ENCODE assay signal across 19 cellular contexts in the genomic region with DNA sequence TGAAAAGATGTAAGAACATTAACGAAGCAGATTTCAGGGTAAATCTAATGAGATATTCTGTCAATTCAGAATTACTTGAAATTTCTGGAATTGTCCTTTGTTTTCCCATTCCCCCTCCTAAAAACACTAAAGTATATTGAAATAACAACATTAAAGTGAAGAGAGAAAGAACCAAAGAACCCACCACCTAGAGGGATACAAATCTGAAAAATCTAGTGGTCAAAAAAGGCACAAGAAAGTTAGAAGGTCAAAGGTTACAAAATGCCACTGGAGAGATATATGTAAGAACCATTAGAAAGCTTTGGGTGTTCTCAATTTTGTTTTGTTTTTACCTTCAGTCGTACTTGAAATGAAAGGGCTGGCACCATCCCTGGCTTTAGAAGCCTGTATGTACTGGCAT. TPM values are rescaled to one million over a fixed set of nuclear protein-coding genes. Genes with fewer than 3 reads are reported as not detected.
DNase-seq lines count a peak whose midpoint lies in the region; ATAC-seq, FAIRE-seq and TF ChIP-seq lines count a peak whose summit lies in the region.
"Had no signal": no experiment of that assay in that cellular context is flagged by ENCODE, and none has a peak within 500 bp of the region (broad histone marks: within the 10 kb centered on the region; RNA-seq: fewer than 3 reads in every experiment).

No MANE protein-coding gene starts in this region.

- CTCF ChIA-PET in SK-N-SH (lab: Yijun Ruan, JAX) = no interaction called here

- H3K9ac ChIP-seq in SK-N-SH (no peak overlapping the region), astrocyte (ENCODE audit: low read length) (no peak overlapping the region), smooth muscle cell (ENCODE audit: low read depth) (peak overlapping the region; percentile 61)

- H3K9me2 ChIP-seq in SK-N-SH = no peaks in the 10 kb centered on the region

- POLR2A ChIA-PET in SK-N-SH (lab: Yijun Ruan, JAX) = no interaction called here

- H2AFZ ChIP-seq in SK-N-SH (ENCODE audit: low read depth) (no peak overlapping the region), astrocyte (ENCODE audit: low read depth, low read length) (no peak overlapping the region), smooth muscle cell (ENCODE audit: low read depth) (no peak overlapping the region)

- peaks cover 50% of the 10 kb centered on the region for H4K20me1 ChIP-seq in SK-N-SH (ENCODE audit: insufficient read depth)
- H4K20me1 ChIP-seq in astrocyte (ENCODE audit: insufficient read depth, low read length) = peaks cover 43% of the 10 kb centered on the region
- H4K20me1 ChIP-seq in smooth muscle cell (ENCODE audit: low read depth) = peaks cover 91% of the 10 kb centered on the region

- H3F3A ChIP-seq in SK-N-SH (replicated peaks; ENCODE audit: insufficient read depth) = peaks cover 7% of the 10 kb centered on the region
- H3F3A ChIP-seq in smooth muscle cell (ENCODE audit: low read depth) = peaks cover 4% of the 10 kb centered on the region

- DNase-seq in SK-N-SH = no peak
- no peak for DNase-seq in astrocyte (ENCODE audit: low read depth)
- DNase-seq in inferior parietal cortex (ENCODE audit: extremely low spot score) = peak; percentile 7
- DNase-seq in smooth muscle cell (lab: John Stamatoyannopoulos, UW; ENCODE audit: unreplicated experiment) = no peak
- no peak for DNase-seq in cerebellar nuclear complex (lab: John Stamatoyannopoulos, UW)
- no peak for DNase-seq in NAMALWA (ENCODE audit: low spot score)
- DNase-seq in natural killer cell = no peak
- DNase-seq: DMS 273 treated with DMSO at 0.1 percent for 48 hours; DND-41; MM.1S; NCI-H1092 treated with DMSO at 0.1 percent for 48 hours; NK-92 treated with Interleukin-12 subunit alpha and Interleukin-12 subunit beta, amount 100 ng/mL, for 24 hours had no signal

- peaks cover 65% of the 10 kb centered on the region for H3K4me1 Mint-ChIP-seq in astrocyte (ENCODE audit: low read depth, unreplicated experiment)
- peaks cover 12 to 18% of the 10 kb centered on the region in 2 donors for H3K4me1 Mint-ChIP-seq in natural killer cell

- no peaks in the 10 kb centered on the region for H3K27me3 ChIP-seq in SK-N-SH (ENCODE audit: insufficient read depth)
- no peaks in the 10 kb centered on the region for H3K27me3 ChIP-seq in astrocyte (ENCODE audit: insufficient read depth, low read length)
- H3K27me3 ChIP-seq in smooth muscle cell (ENCODE audit: low read depth) = no peaks in the 10 kb centered on the region

- H3K27ac ChIP-seq in SK-N-SH (ENCODE audit: low read depth in 2 of 2, low read length in 1 of 2) (peak overlapping the region; percentile 25 to 73; a peak in 2 of 4 replicates), astrocyte (ENCODE audit: low read depth, low read length) (peak overlapping the region; percentile 50), smooth muscle cell (ENCODE audit: low read depth) (peak overlapping the region; percentile 90)
- H3K27ac ChIP-seq: 22Rv1 had no signal

- TF ChIP-seq EP300 in SK-N-SH (IDR thresholded peaks at IDR 0.05; ENCODE audit: borderline replicate concordance in 1 of 2, low read depth in 1 of 2, low read length in 1 of 2) = no peak

- peaks cover 82% of the 10 kb centered on the region for H3K79me2 ChIP-seq in SK-N-SH (ENCODE audit: insufficient read depth)
- H3K79me2 ChIP-seq in astrocyte (ENCODE audit: insufficient read depth, low read length) = peaks cover 72% of the 10 kb centered on the region
- peaks cover 70% of the 10 kb centered on the region for H3K79me2 ChIP-seq in smooth muscle cell (ENCODE audit: low read depth)

- H3K4me3 ChIP-seq in SK-N-SH (ENCODE audit: low read depth in 2 of 2, low read length in 1 of 2) (no peak overlapping the region), astrocyte (ENCODE audit: insufficient read depth, low read depth, low read length) (no peak overlapping the region), smooth muscle cell (no peak overlapping the region)
- H3K4me3 ChIP-seq: HAP-1 had no signal

- ATAC-seq in SK-N-SH treated with all-trans-retinoic acid at 6 μM for 48 hours (no peak), natural killer cell (no peak)
- ATAC-seq: Right ventricle myocardium inferior had no signal

- TF ChIP-seq CTCF in SK-N-SH (IDR thresholded peaks at IDR 0.05) = no peak
- TF ChIP-seq CTCF in astrocyte (IDR thresholded peaks at IDR 0.05; ENCODE audit: insufficient read depth, low read depth, low read length) = no peak
- no peak for TF ChIP-seq CTCF in smooth muscle cell (IDR thresholded peaks at IDR 0.05; ENCODE audit: borderline replicate concordance, insufficient read depth, poor library complexity, severe bottlenecking)
- TF ChIP-seq CTCF in natural killer cell (IDR thresholded peaks at IDR 0.05) = no peak

- intact Hi-C loops in natural killer cell (cut with micrococcal nuclease) = no loop called here

- H3K9me3 ChIP-seq in SK-N-SH (no peaks in the 10 kb centered on the region), astrocyte (ENCODE audit: insufficient read depth, low read depth, low read length) (no peaks in the 10 kb centered on the region), smooth muscle cell (replicated peaks; ENCODE audit: low read depth) (no peaks in the 10 kb centered on the region)
- H3K9me3 ChIP-seq: HAP-1 had no signal

- 94% methylated on average over 2 of the region's 2 CpGs for whole genome bisulfite sequencing in SK-N-SH (ENCODE audit: low lambda C conversion rate)
- whole genome bisulfite sequencing in smooth muscle cell (ENCODE audit: low lambda C conversion rate) = 89% methylated on average over 2 of the region's 2 CpGs

- peaks cover 2 to 17% of the 10 kb centered on the region in 2 experiments; a peak in 2 of 4 replicates for H3K4me1 ChIP-seq in SK-N-SH (ENCODE audit: control insufficient read depth in 1 of 2, insufficient read depth in 2 of 2, low read depth in 1 of 2, low read length in 1 of 2)
- H3K4me1 ChIP-seq in astrocyte (ENCODE audit: insufficient read depth, low read length) = peaks cover 26% of the 10 kb centered on the region
- H3K4me1 ChIP-seq in smooth muscle cell (ENCODE audit: low read depth) = peaks cover 37% of the 10 kb centered on the region

- H3K27me3 Mint-ChIP-seq in astrocyte (ENCODE audit: low read depth, unreplicated experiment) (no peaks in the 10 kb centered on the region), natural killer cell (ENCODE audit: low read depth in 2 of 2) (no peaks in the 10 kb centered on the region)
- H3K27me3 Mint-ChIP-seq: B cell, IgD-negative memory B cell had no signal

- H3K36me3 ChIP-seq in SK-N-SH (replicated peaks in 1 of 2; ENCODE audit: control insufficient read depth in 1 of 2, insufficient read depth in 2 of 2, low read length in 1 of 2) = peaks cover 16 to 17% of the 10 kb centered on the region in 2 experiments
- H3K36me3 ChIP-seq in astrocyte (ENCODE audit: insufficient read depth, low read length) = peaks cover 12% of the 10 kb centered on the region
- H3K36me3 ChIP-seq in smooth muscle cell (ENCODE audit: low read depth) = no peaks in the 10 kb centered on the region

- H3K4me3 Mint-ChIP-seq in astrocyte (ENCODE audit: unreplicated experiment) (no peak overlapping the region), natural killer cell (no peak overlapping the region)
- H3K4me3 Mint-ChIP-seq: B cell, IgD-negative memory B cell had no signal

- FAIRE-seq in astrocyte (lab: Jason Lieb, UNC) = no peak
- FAIRE-seq: HTR-8/SVneo had no signal

- H3K36me3 Mint-ChIP-seq in astrocyte (ENCODE audit: low read depth, unreplicated experiment) (peaks cover 14% of the 10 kb centered on the region), natural killer cell (no peaks in the 10 kb centered on the region)

- TF ChIP-seq RAD21 in SK-N-SH (IDR thresholded peaks at IDR 0.05; ENCODE audit: low read length) = no peak

- no peaks in the 10 kb centered on the region for H3K9me3 Mint-ChIP-seq in astrocyte (ENCODE audit: unreplicated experiment)
- H3K9me3 Mint-ChIP-seq in natural killer cell = no peaks in the 10 kb centered on the region
- H3K9me3 Mint-ChIP-seq: IgD-negative memory B cell had no signal

- H3K27ac Mint-ChIP-seq in astrocyte (ENCODE audit: unreplicated experiment) (peak overlapping the region; percentile 94), natural killer cell (no peak overlapping the region)
- H3K27ac Mint-ChIP-seq: B cell, IgD-negative memory B cell had no signal

- H3K4me2 ChIP-seq in SK-N-SH (peak overlapping the region; percentile 10; the same call in 1 of the 2 replicates), astrocyte (ENCODE audit: low read length) (no peak overlapping the region), smooth muscle cell (peak overlapping the region; percentile 70)

TF ChIP-seq in SK-N-SH, 30 proteins besides CTCF, POLR2A, EP300 and RAD21 (continues in another document):
- no peak for TF ChIP-seq RFX5 (IDR thresholded peaks at IDR 0.05; ENCODE audit: low read length)
- no peak for TF ChIP-seq RCOR1 (IDR thresholded peaks at IDR 0.05; ENCODE audit: low read length)
- TF ChIP-seq CHD2 (IDR thresholded peaks at IDR 0.05; ENCODE audit: low read length, partially characterized antibody) = no peak
- TF ChIP-seq FOXJ3 (CRISPR knock-in tag; IDR thresholded peaks at IDR 0.05) = no peak

TF ChIP-seq in SK-N-SH treated with all-trans-retinoic acid at 6 μM for 48 hours, 23 proteins besides CTCF, POLR2A, EP300 and RAD21 (continues in another document):
- TF ChIP-seq PPARA (CRISPR knock-in tag; IDR thresholded peaks at IDR 0.05; ENCODE audit: borderline replicate concordance) (no peak), SNAI2 (CRISPR knock-in tag; IDR thresholded peaks at IDR 0.05) (no peak), ZNF565 (CRISPR knock-in tag; conservative IDR thresholded peaks at IDR 0.05; ENCODE audit: low read depth) (no peak), BACH2 (CRISPR knock-in tag; IDR thresholded peaks at IDR 0.05; ENCODE audit: borderline replicate concordance) (no peak)
- TF ChIP-seq, protein P1, sequence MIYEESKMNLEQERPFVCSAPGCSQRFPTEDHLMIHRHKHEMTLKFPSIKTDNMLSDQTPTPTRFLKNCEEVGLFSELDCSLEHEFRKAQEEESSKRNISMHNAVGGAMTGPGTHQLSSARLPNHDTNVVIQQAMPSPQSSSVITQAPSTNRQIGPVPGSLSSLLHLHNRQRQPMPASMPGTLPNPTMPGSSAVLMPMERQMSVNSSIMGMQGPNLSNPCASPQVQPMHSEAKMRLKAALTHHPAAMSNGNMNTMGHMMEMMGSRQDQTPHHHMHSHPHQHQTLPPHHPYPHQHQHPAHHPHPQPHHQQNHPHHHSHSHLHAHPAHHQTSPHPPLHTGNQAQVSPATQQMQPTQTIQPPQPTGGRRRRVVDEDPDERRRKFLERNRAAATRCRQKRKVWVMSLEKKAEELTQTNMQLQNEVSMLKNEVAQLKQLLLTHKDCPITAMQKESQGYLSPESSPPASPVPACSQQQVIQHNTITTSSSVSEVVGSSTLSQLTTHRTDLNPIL (CRISPR knock-in tag; IDR thresholded peaks at IDR 0.05; ENCODE audit: low read depth) = no peak

RNA-seq across cellular contexts. Expression of a gene that starts 57.9 kb away (rescaled TPM):
- 110 and 124 TPM in 2 replicates for polyA plus RNA-seq in SK-N-SH (2012; rRNA removed)
- 64.2 and 87.4 TPM in 2 replicates for polyA plus RNA-seq in SK-N-SH (2012; cell fraction: cytosol; rRNA removed)
- 126 and 164 TPM in 2 replicates for polyA plus RNA-seq in SK-N-SH (2012; cell fraction: nucleus; rRNA removed)
- 147 and 156 TPM in 2 replicates for total RNA-seq in astrocyte
- 66.1 and 81.7 TPM in 2 replicates for total RNA-seq in smooth muscle cell
- polyA plus RNA-seq in smooth muscle cell = 40.2 and 42.0 TPM in 2 replicates
- total RNA-seq in natural killer cell = 10 to 100 TPM; 23.8 to 42.5 (median 38.7) TPM
